33 cellular contexts compared by ENCODE assay signal in genomic region chr4:58265734-58266133, GRCh38.
DNase-seq lines count a peak whose midpoint lies in the region; ATAC-seq and TF ChIP-seq lines count a peak whose summit lies in the region.
"Had no signal": no experiment of that assay in that cellular context is flagged by ENCODE, and none has a peak within 500 bp of the region (broad histone marks: within the 10 kb centered on the region; RNA-seq: fewer than 3 reads in every experiment).

No MANE protein-coding gene starts in this region.

- no peak for TF ChIP-seq POLR2A in esophagus muscularis mucosa (IDR thresholded peaks at IDR 0.05; ENCODE audit: low read depth)
- TF ChIP-seq POLR2A in gastroesophageal sphincter (IDR thresholded peaks at IDR 0.05) = no peak

- no peak for TF ChIP-seq CTCF in esophagus muscularis mucosa (IDR thresholded peaks at IDR 0.05)
- no peak for TF ChIP-seq CTCF in gastroesophageal sphincter (IDR thresholded peaks at IDR 0.05)
- TF ChIP-seq CTCF in thoracic aorta (IDR thresholded peaks at IDR 0.05) = no peak
- TF ChIP-seq CTCF in coronary artery (IDR thresholded peaks at IDR 0.05) = no peak

- peak; percentile 85 for ATAC-seq in gastroesophageal sphincter
- ATAC-seq in thoracic aorta (ENCODE audit: insufficient number of reproducible peaks, low FRiP score, low read depth) = no peak
- no peak for ATAC-seq in GM19463 (IDR thresholded peaks at IDR 0.05; ENCODE audit: unreplicated experiment)
- no peak for ATAC-seq in GM18511 (IDR thresholded peaks at IDR 0.05; ENCODE audit: unreplicated experiment)
- ATAC-seq in HG03280 (IDR thresholded peaks at IDR 0.05; ENCODE audit: unreplicated experiment) = no peak
- ATAC-seq: A549; CD8-positive, alpha-beta T cell had no signal

- no peaks in the 10 kb centered on the region for H3K36me3 ChIP-seq in esophagus muscularis mucosa
- no peaks in the 10 kb centered on the region for H3K36me3 ChIP-seq in gastroesophageal sphincter
- no peaks in the 10 kb centered on the region for H3K36me3 ChIP-seq in thoracic aorta
- H3K36me3 ChIP-seq: BE2C; BLaER1; BLaER1 treated with 17β-estradiol and CSF1 and Interleukin-3, amounts not matched to agents 10 nM and 100 nM had no signal

- H3K4me1 ChIP-seq in esophagus muscularis mucosa = peaks cover 0 to 27% (median 19%) of the 10 kb centered on the region in 4 donors
- peaks cover 0 to 21% (median 5%) of the 10 kb centered on the region in 3 donors for H3K4me1 ChIP-seq in gastroesophageal sphincter
- peaks cover 7 to 9% of the 10 kb centered on the region in 2 donors for H3K4me1 ChIP-seq in thoracic aorta (ENCODE audit: control insufficient read depth in 1 of 2, low read depth in 2 of 2)
- H3K4me1 ChIP-seq: A549; BE2C; BLaER1; BLaER1 treated with 17β-estradiol and CSF1 and Interleukin-3, amounts not matched to agents 10 nM and 100 nM; Caco-2 had no signal

- WGBS in esophagus muscularis mucosa = 29% methylated on average over 2 of the region's 2 CpGs
- 30 to 33% methylated on average over 2 of the region's 2 CpGs for WGBS in gastroesophageal sphincter (ENCODE audit: low coverage in 1 of 2), 2 donors

- H3K27ac ChIP-seq in esophagus muscularis mucosa (replicated peaks in 1 of 4) (peak overlapping the region; percentile 46 to 70 (median 64)), gastroesophageal sphincter (peak overlapping the region; percentile 43 to 68 (median 58)), thoracic aorta (peak overlapping the region; percentile 25 to 60), coronary artery (no peak overlapping the region)
- H3K27ac ChIP-seq: 22Rv1; A549; BLaER1; BLaER1 treated with 17β-estradiol and CSF1 and Interleukin-3, amounts not matched to agents 10 nM and 100 nM; C4-2B had no signal

- H3K4me3 ChIP-seq in esophagus muscularis mucosa (no peak overlapping the region), gastroesophageal sphincter (no peak overlapping the region), thoracic aorta (peak overlapping the region; percentile 21), coronary artery (no peak overlapping the region)
- H3K4me3 ChIP-seq: A549; BLaER1; BLaER1 treated with 17β-estradiol and CSF1 and Interleukin-3, amounts not matched to agents 10 nM and 100 nM had no signal

- TF ChIP-seq EP300 in esophagus muscularis mucosa (IDR thresholded peaks at IDR 0.05) = no peak
- TF ChIP-seq EP300 in gastroesophageal sphincter (IDR thresholded peaks at IDR 0.05) = no peak

- H3K9me3 ChIP-seq in esophagus muscularis mucosa = no peaks in the 10 kb centered on the region
- H3K9me3 ChIP-seq in gastroesophageal sphincter = no peaks in the 10 kb centered on the region
- H3K9me3 ChIP-seq in thoracic aorta = no peaks in the 10 kb centered on the region
- H3K9me3 ChIP-seq: A549, BE2C, Caco-2 had no signal

- intact Hi-C loops in esophagus muscularis mucosa (cut with DNase I) = no loop called here

- no peak for DNase-seq in esophagus muscularis mucosa (ENCODE audit: extremely low spot score)
- peak; percentile 4 for DNase-seq in left kidney (ENCODE audit: low read depth, low spot score)
- DNase-seq in thoracic aorta (ENCODE audit: low spot score) = no peak
- DNase-seq in coronary artery (ENCODE audit: low spot score) = no peak
- DNase-seq: 8988T; ACHN; AML-193; BE2C; C1 segment of cervical spinal cord; Caco-2; Calu3; CD4-positive, alpha-beta memory T cell; CD4-positive, alpha-beta T cell; CD4-positive, CD25-positive, alpha-beta regulatory T cell; CD8-positive, alpha-beta memory T cell; CD8-positive, alpha-beta T cell; COR-L47; DMS 273 treated with DMSO at 0.1 percent for 48 hours; DMS153; DMS53; DMS79; DMS79 treated with DMSO at 0.1 percent for 48 hours; DND-41; EL had no signal

- no peaks in the 10 kb centered on the region for H3K27me3 ChIP-seq in esophagus muscularis mucosa
- H3K27me3 ChIP-seq in gastroesophageal sphincter = no peaks in the 10 kb centered on the region
- no peaks in the 10 kb centered on the region for H3K27me3 ChIP-seq in thoracic aorta (replicated peaks; ENCODE audit: insufficient read depth)
- H3K27me3 ChIP-seq: BE2C; BLaER1; BLaER1 treated with 17β-estradiol and CSF1 and Interleukin-3, amounts not matched to agents 10 nM and 100 nM had no signal

Comparison
In these comparisons a context has a peak if more than half of its experiments do, and no peak if none do; other contexts are left out.
1. H3K27ac ChIP-seq: peak in esophagus muscularis mucosa (4 of 4), gastroesophageal sphincter (4 of 4) and thoracic aorta (2 of 2); none in coronary artery (0 of 2).